Comparison of ENCODE assay signal across 8 cellular contexts in the genomic region with DNA sequence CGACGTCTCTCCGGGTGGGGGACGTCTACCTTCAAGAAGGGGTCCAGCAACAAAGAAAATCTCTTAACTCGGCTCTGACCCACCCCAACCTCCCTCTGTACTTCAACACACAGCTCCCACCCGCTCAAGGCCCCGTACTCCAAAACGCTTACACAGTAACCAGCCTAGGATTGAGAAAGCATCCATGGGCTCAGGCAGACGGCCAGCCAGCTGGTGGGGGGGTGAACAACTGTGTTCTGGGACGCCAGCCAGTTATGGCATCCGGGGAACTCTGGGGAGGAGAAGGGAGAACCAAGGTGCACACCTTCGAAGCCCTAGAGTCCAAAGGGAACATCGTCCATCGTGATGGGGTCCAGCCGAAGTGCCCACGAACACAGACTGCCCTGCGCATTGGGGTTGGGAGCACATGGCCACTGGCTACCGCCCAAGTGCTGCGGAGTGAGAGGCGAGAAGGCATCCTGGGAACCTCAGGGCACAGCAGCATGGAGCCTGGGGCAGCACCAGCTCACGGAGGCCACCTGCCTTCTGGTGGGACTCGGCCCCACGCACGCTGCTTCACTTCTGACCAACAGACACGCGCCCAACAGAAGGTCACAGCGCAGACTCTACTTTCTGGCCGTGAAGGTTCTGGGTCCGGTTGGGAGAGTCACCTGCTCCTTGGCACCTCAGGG. TPM values are rescaled to one million over a fixed set of nuclear protein-coding genes. Genes with fewer than 3 reads are reported as not detected.
A peak's percentile ranks its signal among the peaks of the same experiment; 100 is the strongest.
DNase-seq lines count a peak whose midpoint lies in the region; ATAC-seq and TF ChIP-seq lines count a peak whose summit lies in the region.

No MANE protein-coding gene starts in this region.

- 52 to 61% methylated on average over 29 of the region's 29 CpGs for WGBS in GM23248 (ENCODE audit: low coverage in 1 of 2, low lambda C conversion rate in 2 of 2, missing lambda C conversion rate in 2 of 2), 2 experiments

- peaks cover 69% of the 10 kb centered on the region for H3F3A ChIP-seq in GM23248 (ENCODE audit: insufficient read depth)

- peaks cover 100% of the 10 kb centered on the region for H3K36me3 Mint-ChIP-seq in stimulated activated effector memory CD8-positive, alpha-beta T cell treated with anti-CD3 and anti-CD28 coated beads, Interleukin-12 subunit alpha, Interleukin-12 subunit beta, amount 100 ng/mL, for 72 hours

- peaks cover 15% of the 10 kb centered on the region; the same call in 1 of the 2 replicates for H3K36me3 ChIP-seq in GM23248 (ENCODE audit: low read depth)

- in situ Hi-C loops in GM23248 (cut with MboI) (no loop called here), GM13976 (cut with MboI; ENCODE audit: low sequenced_read_pairs, unreplicated experiment) (no loop called here)

- H3K4me1 ChIP-seq in GM23248 (ENCODE audit: insufficient read depth): peaks cover 52% of the 10 kb centered on the region

- no peak overlapping the region for H3K4me3 ChIP-seq in GM23248

- ATAC-seq in left ventricle myocardium superior (peak; percentile 49), HG02610 (IDR thresholded peaks at IDR 0.05; ENCODE audit: unreplicated experiment) (no peak), HG03442 (IDR thresholded peaks at IDR 0.05; ENCODE audit: unreplicated experiment) (no peak)
- ATAC-seq in stimulated activated effector memory CD8-positive, alpha-beta T cell treated with anti-CD3 and anti-CD28 coated beads, Interleukin-12 subunit alpha, Interleukin-12 subunit beta, amount 100 ng/mL, for 72 hours: no peak

- peak overlapping the region; percentile 93 for H3K27ac Mint-ChIP-seq in stimulated activated effector memory CD8-positive, alpha-beta T cell treated with anti-CD3 and anti-CD28 coated beads, Interleukin-12 subunit alpha, Interleukin-12 subunit beta, amount 100 ng/mL, for 72 hours

- H3K4me1 Mint-ChIP-seq in stimulated activated effector memory CD8-positive, alpha-beta T cell treated with anti-CD3 and anti-CD28 coated beads, Interleukin-12 subunit alpha, Interleukin-12 subunit beta, amount 100 ng/mL, for 72 hours: peaks cover 93% of the 10 kb centered on the region

- intact Hi-C loops in left ventricle myocardium superior (cut with micrococcal nuclease): no loop called here

- no peaks in the 10 kb centered on the region for H3K27me3 ChIP-seq in GM23248 (replicated peaks; ENCODE audit: insufficient read depth)

- peaks cover 6% of the 10 kb centered on the region; the same call in 1 of the 2 replicates for H4K20me1 ChIP-seq in GM23248 (ENCODE audit: insufficient read depth)

- no peaks in the 10 kb centered on the region for H3K9me3 ChIP-seq in GM23248 (ENCODE audit: low read depth)

- peak overlapping the region; percentile 79 for H3K27ac ChIP-seq in GM23248

- TF ChIP-seq CTCF in GM13976 (IDR thresholded peaks at IDR 0.05; ENCODE audit: borderline replicate concordance, control extremely low read depth, extremely low read depth, insufficient read depth, missing control alignments): no peak

- DNase-seq in GM23248 (peak; percentile 89), amniotic epithelial cell (ENCODE audit: low read depth) (peak; percentile 89), left ventricle myocardium superior (peak; percentile 89), GM13976 (ENCODE audit: low spot score) (no peak), T-helper 1 cell (no peak)
- DNase-seq in stimulated activated effector memory CD8-positive, alpha-beta T cell treated with anti-CD3 and anti-CD28 coated beads, Interleukin-12 subunit alpha, Interleukin-12 subunit beta, amount 100 ng/mL, for 72 hours (ENCODE audit: low spot score in 2 of 2): no peak

- peaks cover 37% of the 10 kb centered on the region for H3K79me2 ChIP-seq in GM23248 (ENCODE audit: insufficient read depth)

- H3K4me3 Mint-ChIP-seq in stimulated activated effector memory CD8-positive, alpha-beta T cell treated with anti-CD3 and anti-CD28 coated beads, Interleukin-12 subunit alpha, Interleukin-12 subunit beta, amount 100 ng/mL, for 72 hours: no peak overlapping the region

- no peak overlapping the region for H3K4me2 ChIP-seq in GM23248 (ENCODE audit: unreplicated experiment)

- H2AFZ ChIP-seq in GM23248: no peak overlapping the region

- H3K9me3 Mint-ChIP-seq in stimulated activated effector memory CD8-positive, alpha-beta T cell treated with anti-CD3 and anti-CD28 coated beads, Interleukin-12 subunit alpha, Interleukin-12 subunit beta, amount 100 ng/mL, for 72 hours: no peaks in the 10 kb centered on the region

- no peaks in the 10 kb centered on the region for H3K9me2 ChIP-seq in GM23248 (ENCODE audit: insufficient read depth)

- H3K9ac ChIP-seq in GM23248: no peak overlapping the region

RNA-seq across cellular contexts. Expression of a gene that starts 14.3 kb away (rescaled TPM):
- 550 and 595 TPM in 2 replicates for total RNA-seq in GM23248 (2014; rRNA removed; shearing (Covaris generic))
- 95.5 and 97.7 TPM in 2 replicates for polyA plus RNA-seq in GM23248 (2016; fragmentation: Nextera tagmentation; extraction: Ambion mirVana)
- total RNA-seq in left ventricle myocardium superior: 7.8 TPM

RNA-seq across cellular contexts. Expression of a gene that starts 30.4 kb away (rescaled TPM):
- 24.5 and 35.1 TPM in 2 replicates for total RNA-seq in GM23248 (2014; rRNA removed; shearing (Covaris generic))
- 102 and 114 TPM in 2 replicates for polyA plus RNA-seq in GM23248 (2016; fragmentation: Nextera tagmentation; extraction: Ambion mirVana)
- 64.4 TPM for total RNA-seq in left ventricle myocardium superior

RNA-seq across cellular contexts. Expression of a gene that starts 30.5 kb away (rescaled TPM):
- 12.3 and 15.3 TPM in 2 replicates for total RNA-seq in GM23248 (2014; rRNA removed; shearing (Covaris generic))
- 6.2 and 10.6 TPM in 2 replicates for polyA plus RNA-seq in GM23248 (2016; fragmentation: Nextera tagmentation; extraction: Ambion mirVana)
- total RNA-seq in left ventricle myocardium superior: 8.1 TPM

Comparison
In these comparisons a context has a peak if more than half of its experiments do, and no peak if none do; other contexts are left out.
1. DNase-seq: peak in GM23248 (single experiment), amniotic epithelial cell (single experiment) and left ventricle myocardium superior (single experiment); none in stimulated activated effector memory CD8-positive, alpha-beta T cell treated with anti-CD3 and anti-CD28 coated beads, Interleukin-12 subunit alpha, Interleukin-12 subunit beta, amount 100 ng/mL, for 72 hours (0 of 2), GM13976 (single experiment) and T-helper 1 cell (0 of 5).
2. RNA of a gene that starts 14.3 kb away (total RNA-seq): 550 to 595 TPM in GM23248; 7.8 TPM in left ventricle myocardium superior (single experiment); every median in the first group is over 10 times any median in the second.